ENCODE assay signal across 8 cellular contexts in genomic region chr12:92138626-92139025, GRCh38. TPM values are rescaled to one million over a fixed set of nuclear protein-coding genes. Genes with fewer than 3 reads are reported as not detected.
DNase-seq lines count a peak whose midpoint lies in the region; ATAC-seq, FAIRE-seq and TF ChIP-seq lines count a peak whose summit lies in the region.

No MANE protein-coding gene starts in this region.

- H2BK20ac ChIP-seq in H1 (ENCODE audit: low read length) = no peak overlapping the region

- TF ChIP-seq POLR2A in H1 (IDR thresholded peaks at IDR 0.05; ENCODE audit: control extremely low read depth in 1 of 2, low read depth in 2 of 2, low read length in 2 of 2) = no peak

- H4K20me1 ChIP-seq in MM.1S (ENCODE audit: insufficient read depth, low read length) = peaks cover 68% of the 10 kb centered on the region
- peaks cover 12% of the 10 kb centered on the region in 2 experiments for H4K20me1 ChIP-seq in H1 (replicated peaks in 1 of 2; ENCODE audit: control insufficient read depth in 1 of 2, insufficient read depth in 2 of 2, low read length in 2 of 2)

- no peaks in the 10 kb centered on the region for H3K27me3 ChIP-seq in CD4-positive, CD25-positive, alpha-beta regulatory T cell (ENCODE audit: control insufficient read depth, insufficient read depth, low read length)
- H3K27me3 ChIP-seq in MM.1S (replicated peaks; ENCODE audit: insufficient read depth, low read length) (no peaks in the 10 kb centered on the region), H1 (replicated peaks in 1 of 4; ENCODE audit: control insufficient read depth in 3 of 4, extremely low read depth in 1 of 4, insufficient read depth in 3 of 4, low read length in 3 of 4) (no peaks in the 10 kb centered on the region), neutrophil (no peaks in the 10 kb centered on the region)

- H3K14ac ChIP-seq in H1 (ENCODE audit: insufficient read length) = no peak overlapping the region

- no peak for TF ChIP-seq EP300 in H1 (IDR thresholded peaks at IDR 0.05; ENCODE audit: borderline replicate concordance in 1 of 2, low read depth in 2 of 2, low read length in 2 of 2)

- POLR2A ChIA-PET in H1 (lab: Charles Lee; ENCODE audit: partially characterized antibody) = interaction anchor here (7.4 kb wide), 1 partner anchor 7 kb away, joined by 119 read pairs; the partner anchor contains the start of gene BTG1

- H3K27ac Mint-ChIP-seq in CD4-positive, CD25-positive, alpha-beta regulatory T cell = peak overlapping the region; percentile 70 to 99 (median 98)

- H3K4me3 ChIP-seq in CD4-positive, CD25-positive, alpha-beta regulatory T cell (ENCODE audit: low read depth, low read length) = peak overlapping the region; percentile 99
- peak overlapping the region; percentile 95 for H3K4me3 ChIP-seq in MM.1S (ENCODE audit: low read length)
- H3K4me3 ChIP-seq in H1 (ENCODE audit: extremely low read depth in 1 of 4, insufficient read depth in 2 of 4, low read depth in 3 of 4, low read length in 4 of 4) = peak overlapping the region in 1 of 4 experiments; percentile 93; a peak in 1 of 8 replicates
- H3K4me3 ChIP-seq in neutrophil (ENCODE audit: low read depth in 1 of 2, low read length in 1 of 2) = peak overlapping the region; percentile 80 to 96

- FAIRE-seq in H1 (lab: Jason Lieb, UNC) = no peak
- FAIRE-seq in urothelium cell line (lab: Jason Lieb, UNC) = no peak

- H3K56ac ChIP-seq in H1 (replicated peaks; ENCODE audit: insufficient read length, low read depth, low read length) = no peak overlapping the region

- H4K5ac ChIP-seq in H1 (ENCODE audit: insufficient read length, low read depth, low read length) = peak overlapping the region; percentile 35

- DNase-seq in CD4-positive, CD25-positive, alpha-beta regulatory T cell = no peak
- DNase-seq in MM.1S (no peak), H1 (ENCODE audit: low read depth in 1 of 2, low spot score in 2 of 2) (no peak), superior temporal gyrus (ENCODE audit: extremely low spot score) (no peak), NCI-H1436 treated with DMSO at 0.1 percent for 48 hours (lab: John Stamatoyannopoulos, UW) (no peak), urothelium cell line (ENCODE audit: low spot score) (no peak), omental fat pad (ENCODE audit: low spot score) (no peak)

- H2BK120ac ChIP-seq in H1 (replicated peaks; ENCODE audit: low read depth, low read length) = no peak overlapping the region

- peaks cover 30 to 37% (median 36%) of the 10 kb centered on the region in 4 donors for H3K4me1 Mint-ChIP-seq in CD4-positive, CD25-positive, alpha-beta regulatory T cell

- H3K9me3 ChIP-seq in CD4-positive, CD25-positive, alpha-beta regulatory T cell (ENCODE audit: control insufficient read depth in 2 of 2, low read length in 2 of 2) = no peaks in the 10 kb centered on the region
- H3K9me3 ChIP-seq in MM.1S (replicated peaks; ENCODE audit: insufficient read depth, low read length) (no peaks in the 10 kb centered on the region), H1 (ENCODE audit: insufficient read depth in 2 of 2, low read depth in 1 of 2, low read length in 1 of 2) (no peaks in the 10 kb centered on the region), neutrophil (no peaks in the 10 kb centered on the region)

- H2AFZ ChIP-seq in MM.1S (ENCODE audit: low read length) (no peak overlapping the region), H1 (ENCODE audit: low read length) (no peak overlapping the region)

- H3K36me3 ChIP-seq in CD4-positive, CD25-positive, alpha-beta regulatory T cell (ENCODE audit: control insufficient read depth, insufficient read depth, low read length) = peaks cover 44% of the 10 kb centered on the region
- peaks cover 11% of the 10 kb centered on the region; the same call in 1 of the 2 replicates for H3K36me3 ChIP-seq in MM.1S (replicated peaks; ENCODE audit: insufficient read depth, low read length)
- H3K36me3 ChIP-seq in H1 (ENCODE audit: control insufficient read depth in 2 of 4, insufficient read depth in 4 of 4, low read length in 3 of 4) = peaks cover 0 to 33% (median 2%) of the 10 kb centered on the region in 4 experiments; a peak in 3 of 8 replicates
- peaks cover 19% of the 10 kb centered on the region for H3K36me3 ChIP-seq in neutrophil

- no peak overlapping the region for H3K18ac ChIP-seq in H1 (ENCODE audit: extremely low read depth, low read length)

- H2BK12ac ChIP-seq in H1 (ENCODE audit: low read depth, low read length) = no peak overlapping the region

- H3K4ac ChIP-seq in H1 (replicated peaks; ENCODE audit: insufficient read length, low read depth, low read length) = no peak overlapping the region

- no peaks in the 10 kb centered on the region for H3K23me2 ChIP-seq in H1 (ENCODE audit: low read depth, low read length)

- TF ChIP-seq RAD21 in H1 (IDR thresholded peaks at IDR 0.05 in 1 of 2, conservative IDR thresholded peaks at IDR 0.05 in 1 of 2; ENCODE audit: low read depth in 2 of 2, low read length in 2 of 2) = no peak

- peaks cover 4% of the 10 kb centered on the region for H3K27me3 Mint-ChIP-seq in CD4-positive, CD25-positive, alpha-beta regulatory T cell

- peak overlapping the region; percentile 90 to 100 (median 99) for H3K4me3 Mint-ChIP-seq in CD4-positive, CD25-positive, alpha-beta regulatory T cell

- no peaks in the 10 kb centered on the region for H3K9me2 ChIP-seq in MM.1S (replicated peaks; ENCODE audit: insufficient read depth, low read length)

- H3K23ac ChIP-seq in H1 (ENCODE audit: insufficient read length) = no peak overlapping the region

- H3K9ac ChIP-seq in MM.1S (ENCODE audit: low read length) (no peak overlapping the region), H1 (replicated peaks in 1 of 4; ENCODE audit: extremely low read depth in 1 of 4, low read depth in 3 of 4, low read length in 3 of 4) (no peak overlapping the region)

- CTCF ChIA-PET in H1 (lab: Charles Lee; ENCODE audit: partially characterized antibody) = interaction anchor here (1.1 to 2.3 kb wide), 2 partner anchors 43 to 328 kb away, joined by 3 to 7 read pairs; no protein-coding TSS in a partner anchor

- H4K91ac ChIP-seq in H1 (replicated peaks; ENCODE audit: insufficient read length, low read length) = no peak overlapping the region

- H2AK5ac ChIP-seq in H1 (ENCODE audit: low read depth, low read length) = no peak overlapping the region

- H3K36me3 Mint-ChIP-seq in CD4-positive, CD25-positive, alpha-beta regulatory T cell = peaks cover 76% of the 10 kb centered on the region

- no peak for ATAC-seq in CD4-positive, CD25-positive, alpha-beta regulatory T cell (ENCODE audit: low read depth in 2 of 2)
- no peak for ATAC-seq in omental fat pad (ENCODE audit: low FRiP score)

- peak overlapping the region; percentile 84 for H3K27ac ChIP-seq in CD4-positive, CD25-positive, alpha-beta regulatory T cell (ENCODE audit: insufficient read depth, low read length, poor library complexity, severe bottlenecking)
- no peak overlapping the region for H3K27ac ChIP-seq in MM.1S (ENCODE audit: low read length)
- H3K27ac ChIP-seq in H1 (ENCODE audit: low read depth, low read length) = no peak overlapping the region
- peak overlapping the region; percentile 98 for H3K27ac ChIP-seq in neutrophil

- peaks cover 3% of the 10 kb centered on the region; the same call in 1 of the 2 replicates for H3K79me1 ChIP-seq in H1 (ENCODE audit: low read depth, low read length)

- H3F3A ChIP-seq in MM.1S (ENCODE audit: insufficient read depth, low read length) = peaks cover 32% of the 10 kb centered on the region

- peaks cover 34% of the 10 kb centered on the region for H3K4me1 ChIP-seq in CD4-positive, CD25-positive, alpha-beta regulatory T cell (ENCODE audit: control insufficient read depth, insufficient read depth, low read length, poor library complexity, severe bottlenecking)
- H3K4me1 ChIP-seq in MM.1S (ENCODE audit: low read length) = peaks cover 41% of the 10 kb centered on the region
- H3K4me1 ChIP-seq in H1 (replicated peaks in 1 of 4; ENCODE audit: control insufficient read depth in 3 of 4, insufficient read depth in 4 of 4, low read length in 3 of 4) = peaks cover 1 to 34% (median 18%) of the 10 kb centered on the region in 4 experiments; a peak in 5 of 7 replicates
- H3K4me1 ChIP-seq in neutrophil (ENCODE audit: control insufficient read depth in 1 of 2, insufficient read depth in 1 of 2, low read depth in 1 of 2, low read length in 1 of 2) = peaks cover 66 to 100% of the 10 kb centered on the region in 2 experiments

- H3K79me2 ChIP-seq in MM.1S (ENCODE audit: low read length) (peaks cover 100% of the 10 kb centered on the region), H1 (ENCODE audit: control insufficient read depth in 1 of 2, insufficient read depth in 2 of 2, low read length in 2 of 2) (peaks cover 22 to 100% of the 10 kb centered on the region in 2 experiments; a peak in 3 of 4 replicates)

- no peaks in the 10 kb centered on the region for H3K9me3 Mint-ChIP-seq in CD4-positive, CD25-positive, alpha-beta regulatory T cell

- H4K8ac ChIP-seq in H1 (ENCODE audit: extremely low read depth, insufficient read depth, low read length) = no peak overlapping the region

- H3K4me2 ChIP-seq in MM.1S (ENCODE audit: low read depth, low read length) (peak overlapping the region; percentile 76), H1 (ENCODE audit: insufficient read depth in 1 of 2, low read depth in 2 of 2, low read length in 2 of 2) (peak overlapping the region in 1 of 2 experiments; percentile 55; a peak in 1 of 4 replicates)

- no peak overlapping the region for H2BK15ac ChIP-seq in H1 (ENCODE audit: low read length)

- no peak overlapping the region for H2BK5ac ChIP-seq in H1 (ENCODE audit: low read depth, low read length)

- TF ChIP-seq CTCF in MM.1S (IDR thresholded peaks at IDR 0.05; ENCODE audit: low read length) (no peak), H1 (IDR thresholded peaks at IDR 0.05; ENCODE audit: control extremely low read depth in 1 of 3, insufficient read depth in 1 of 3, low read depth in 1 of 3, low read length in 3 of 3) (no peak), neutrophil (IDR thresholded peaks at IDR 0.05) (no peak), omental fat pad (IDR thresholded peaks at IDR 0.05) (no peak)

TF ChIP-seq in H1, 55 proteins besides CTCF, POLR2A, EP300 and RAD21 (continues in another document):
- TF ChIP-seq SIX5 (IDR thresholded peaks at IDR 0.05; ENCODE audit: low read depth, low read length) (no peak), CTBP2 (IDR thresholded peaks at IDR 0.05; ENCODE audit: borderline replicate concordance, insufficient read depth, insufficient read length, low read length) (no peak), CHD2 (IDR thresholded peaks at IDR 0.05; ENCODE audit: low read length) (no peak)

RNA-seq across cellular contexts. Expression of gene BTG1, which starts 7.0 kb away (rescaled TPM):
- total RNA-seq in CD4-positive, CD25-positive, alpha-beta regulatory T cell = 1,342 TPM
- polyA plus RNA-seq in CD4-positive, CD25-positive, alpha-beta regulatory T cell = 100 to 1,000 TPM; 509 to 939 (median 769) TPM
- 31.6 and 32.7 TPM in 2 replicates for total RNA-seq in H1 (2021; fragmentation: NEBNext Ultra II Directional; extraction: Animal tissue kit (Norgen Biotek cat#: 25700))
- 12.6 and 17.1 TPM in 2 replicates for polyA plus RNA-seq in H1 (2011; rRNA removed)
- 9.2 TPM for polyA plus RNA-seq in H1 (2011; cell fraction: cytosol; rRNA removed)
- polyA plus RNA-seq in H1 (2011; cell fraction: nucleus; rRNA removed) = 19.1 TPM
- 13.3 to 26.4 TPM (median 23.4 TPM) in 4 replicates for polyA plus RNA-seq in H1 (2012, experiment 1 of 2)
- 4.8 TPM for polyA plus RNA-seq in H1 (2012, experiment 2 of 2)
- polyA plus RNA-seq in H1 (2013, experiment 1 of 2) = 13.8 TPM
- 13.5 TPM for polyA plus RNA-seq in H1 (2013, experiment 2 of 2)
- polyA minus RNA-seq in H1 (2011; rRNA and poly(A)+ RNA removed) = 46.7 and 47.2 TPM in 2 replicates
- polyA minus RNA-seq in H1 (2011; cell fraction: cytosol; rRNA and poly(A)+ RNA removed) = 21.7 TPM
- 48.2 TPM for polyA minus RNA-seq in H1 (2011; cell fraction: nucleus; rRNA and poly(A)+ RNA removed)
- 100 to 1,000 TPM in 1 of 4 donors, 10 to 100 TPM in 3; 57.8 to 101 (median 75.6) TPM for total RNA-seq in omental fat pad

Comparison
In these comparisons a context has a peak if more than half of its experiments do, and no peak if none do; other contexts are left out.
1. H3K27ac ChIP-seq: peak in CD4-positive, CD25-positive, alpha-beta regulatory T cell (single experiment) and neutrophil (single experiment); none in MM.1S (single experiment) and H1 (single experiment).
2. RNA of gene BTG1, which starts 7.0 kb away (total RNA-seq): 1,342 TPM in CD4-positive, CD25-positive, alpha-beta regulatory T cell (single experiment); 57.8 to 101 TPM in omental fat pad and 31.6 to 32.7 TPM in H1; every median in the first group is over 10 times any median in the second.